10 cellular contexts compared by ENCODE assay signal in the genomic region with DNA sequence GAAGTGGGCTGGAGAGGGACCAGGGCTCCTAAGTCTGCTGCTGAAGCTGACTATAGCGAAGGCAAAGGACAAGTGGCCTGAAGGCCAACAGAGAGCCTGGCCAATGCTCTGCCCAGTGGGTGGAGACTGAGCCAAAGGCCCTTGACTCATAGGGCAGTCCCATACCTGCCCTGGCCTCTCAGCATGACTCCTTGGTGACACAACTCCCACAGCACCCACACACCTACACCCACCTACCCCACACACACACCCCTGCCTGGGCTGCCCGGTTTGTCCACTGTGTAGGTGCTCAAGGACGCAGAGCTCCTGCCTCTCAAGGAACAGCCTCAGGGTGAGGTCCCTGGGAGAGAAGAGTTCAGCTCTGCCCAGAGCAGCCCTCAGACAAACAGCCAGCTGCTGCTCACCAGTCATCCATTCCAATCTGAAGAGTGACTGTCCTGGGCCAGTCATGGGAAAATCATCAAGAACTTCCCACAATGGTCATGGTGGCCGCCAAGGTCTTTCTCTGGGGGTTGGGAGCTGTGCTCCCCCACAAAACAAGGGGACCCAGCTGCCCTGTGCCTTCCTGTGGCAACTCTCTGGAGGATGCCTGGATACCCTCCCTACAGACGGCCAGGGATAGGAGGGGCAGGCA. TPM values are rescaled to one million over a fixed set of nuclear protein-coding genes. Genes with fewer than 3 reads are reported as not detected.
A peak's percentile ranks its signal among the peaks of the same experiment; 100 is the strongest.
DNase-seq lines count a peak whose midpoint lies in the region; ATAC-seq and TF ChIP-seq lines count a peak whose summit lies in the region.
"Had no signal": no experiment of that assay in that cellular context is flagged by ENCODE, and none has a peak within 500 bp of the region (broad histone marks: within the 10 kb centered on the region; RNA-seq: fewer than 3 reads in every experiment).

No MANE protein-coding gene starts in this region.

- H3K9me3 Mint-ChIP-seq in endodermal cell (no peaks in the 10 kb centered on the region), GM23338 (no peaks in the 10 kb centered on the region), H9 (no peaks in the 10 kb centered on the region)

- 87 to 94% methylated on average over 2 to 5 of the region's 5 CpGs for WGBS in endodermal cell (ENCODE audit: insufficient coverage in 1 of 2, insufficient read length in 1 of 2), 2 experiments
- no CpG with 5 or more reads among the region's 5 CpGs for WGBS in H9 (ENCODE audit: extremely low coverage, insufficient read length, low lambda C conversion rate)

- no peak overlapping the region for H3K14ac ChIP-seq in H9 (ENCODE audit: insufficient read depth, low read length)

- TF ChIP-seq CTCF in GM12864 (IDR thresholded peaks at IDR 0.05; ENCODE audit: low read depth, low read length, missing control alignments) (no peak), Peyer's patch (IDR thresholded peaks at IDR 0.05) (no peak), endodermal cell (conservative IDR thresholded peaks at IDR 0.05) (no peak), GM23338 (conservative IDR thresholded peaks at IDR 0.05; ENCODE audit: low read depth in 2 of 2) (no peak), OCI-LY7 (conservative IDR thresholded peaks at IDR 0.05; ENCODE audit: low read length) (no peak), H9 (conservative IDR thresholded peaks at IDR 0.05) (no peak)

- H3K4me2 ChIP-seq in GM23338: no peak overlapping the region
- H3K4me2 ChIP-seq in OCI-LY7 (ENCODE audit: low read length): no peak overlapping the region
- no peak overlapping the region for H3K4me2 ChIP-seq in H9 (ENCODE audit: insufficient read depth, insufficient read length, low read length)

- no peaks in the 10 kb centered on the region for H3K27me3 ChIP-seq in Peyer's patch
- no peaks in the 10 kb centered on the region for H3K27me3 ChIP-seq in endodermal cell (ENCODE audit: control insufficient read depth, insufficient read depth, low read length, poor library complexity, severe bottlenecking)
- 0 out of 2 replicates have a peak, but pooled peaks cover 3% of the 10 kb centered on the region for H3K27me3 ChIP-seq in GM23338 (ENCODE audit: insufficient read depth)
- H3K27me3 ChIP-seq in H9 (ENCODE audit: insufficient read depth, low read length): no peaks in the 10 kb centered on the region

- no peak overlapping the region for H2BK120ac ChIP-seq in H9 (ENCODE audit: low read depth, low read length, poor library complexity, severe bottlenecking)

- H3K4me3 Mint-ChIP-seq in endodermal cell (no peak overlapping the region), GM23338 (no peak overlapping the region), H9 (no peak overlapping the region)

- H3K27ac Mint-ChIP-seq in endodermal cell (peak overlapping the region; percentile 5), GM23338 (no peak overlapping the region), H9 (no peak overlapping the region; a peak in 1 of 7 replicates)

- H4K20me1 ChIP-seq in GM23338 (replicated peaks; ENCODE audit: insufficient read depth): peaks cover 18% of the 10 kb centered on the region
- H4K20me1 ChIP-seq in OCI-LY7 (ENCODE audit: insufficient read depth, low read length): peaks cover 13% of the 10 kb centered on the region; the same call in 1 of the 2 replicates
- no peaks in the 10 kb centered on the region for H4K20me1 ChIP-seq in H9 (ENCODE audit: control insufficient read depth, insufficient read depth, insufficient read length)

- ATAC-seq in GM21390 (IDR thresholded peaks at IDR 0.05; ENCODE audit: unreplicated experiment) (no peak), GM23338 (no peak)

- H3K9me3 ChIP-seq in Peyer's patch (no peaks in the 10 kb centered on the region), endodermal cell (ENCODE audit: control insufficient read depth, low read length) (no peaks in the 10 kb centered on the region), OCI-LY7 (ENCODE audit: low read length) (no peaks in the 10 kb centered on the region), H9 (ENCODE audit: control insufficient read depth, low read depth, low read length) (no peaks in the 10 kb centered on the region)

- H3K9me2 ChIP-seq in GM23338 (ENCODE audit: insufficient read depth) (no peaks in the 10 kb centered on the region), OCI-LY7 (ENCODE audit: insufficient read depth, low read length) (no peaks in the 10 kb centered on the region)

- no peak overlapping the region for H3K23ac ChIP-seq in H9 (ENCODE audit: insufficient read length, low read depth, low read length)

- intact Hi-C loops in OCI-LY7 (cut with micrococcal nuclease; ENCODE audit: unreplicated experiment): no loop called here

- H2AFZ ChIP-seq in GM23338 (no peak overlapping the region), OCI-LY7 (ENCODE audit: low read length) (no peak overlapping the region), H9 (ENCODE audit: low read length) (no peak overlapping the region)

- BruUV-seq in OCI-LY7 (replicated peaks; lab: Mats Ljungman, UMichigan): no TSS peak

- no peaks in the 10 kb centered on the region for H3K27me3 Mint-ChIP-seq in endodermal cell (ENCODE audit: insufficient read depth)
- peaks cover 14% of the 10 kb centered on the region for H3K27me3 Mint-ChIP-seq in GM23338 (ENCODE audit: insufficient read depth, low read depth, poor library complexity)
- no peaks in the 10 kb centered on the region; the same call in 1 of the 2 replicates for H3K27me3 Mint-ChIP-seq in H9 (ENCODE audit: low read depth)

- no peaks in the 10 kb centered on the region for H3K23me2 ChIP-seq in H9 (ENCODE audit: insufficient read length, low read depth, low read length, poor library complexity, severe bottlenecking)

- no peak overlapping the region for H2BK20ac ChIP-seq in H9 (ENCODE audit: low read depth, low read length, poor library complexity, severe bottlenecking)

- no peak overlapping the region for H4K5ac ChIP-seq in H9 (ENCODE audit: insufficient read length, low read depth, low read length)

- no peak overlapping the region for H3K9ac ChIP-seq in endodermal cell (ENCODE audit: extremely low read depth, low read length, poor library complexity, severe bottlenecking)
- H3K9ac ChIP-seq in H9 (ENCODE audit: extremely low read depth, insufficient read length, low read length): no peak overlapping the region

- H3K4me3 ChIP-seq in GM12864 (ENCODE audit: low read depth, low read length) (peak overlapping the region; percentile 5; the same call in 1 of the 2 replicates), Peyer's patch (no peak overlapping the region), endodermal cell (ENCODE audit: low read length) (no peak overlapping the region), GM23338 (no peak overlapping the region), OCI-LY7 (ENCODE audit: low read depth, low read length, poor library complexity, severe bottlenecking) (no peak overlapping the region)
- H3K4me3 ChIP-seq: coronary artery had no signal

- peaks cover 27% of the 10 kb centered on the region for H3K79me2 ChIP-seq in GM23338 (replicated peaks; ENCODE audit: insufficient read depth)
- peaks cover 51% of the 10 kb centered on the region for H3K79me2 ChIP-seq in OCI-LY7 (ENCODE audit: insufficient read depth, low read depth, low read length)
- peaks cover 2% of the 10 kb centered on the region; the same call in 1 of the 2 replicates for H3K79me2 ChIP-seq in H9 (ENCODE audit: insufficient read depth, low read length)

- CTCF ChIA-PET in OCI-LY7 (lab: Charles Lee; ENCODE audit: unreplicated experiment): no interaction called here

- no peak overlapping the region for H3K18ac ChIP-seq in H9 (ENCODE audit: insufficient read length, low read depth, low read length)

- H3K4me1 Mint-ChIP-seq in endodermal cell: peaks cover 9% of the 10 kb centered on the region
- H3K4me1 Mint-ChIP-seq in GM23338: peaks cover 9% of the 10 kb centered on the region
- peaks cover 9 to 14% of the 10 kb centered on the region in 2 experiments for H3K4me1 Mint-ChIP-seq in H9

- H2BK12ac ChIP-seq in H9 (ENCODE audit: insufficient read length, low read depth, low read length): no peak overlapping the region

- H3K4me1 ChIP-seq in Peyer's patch (peaks cover 3 to 75% (median 21%) of the 10 kb centered on the region in 4 donors), endodermal cell (ENCODE audit: control insufficient read depth, insufficient read depth, low read length) (peaks cover 5% of the 10 kb centered on the region), GM23338 (ENCODE audit: insufficient read depth) (peaks cover 10% of the 10 kb centered on the region), OCI-LY7 (ENCODE audit: insufficient read depth, low read length, poor library complexity, severe bottlenecking) (peaks cover 25% of the 10 kb centered on the region), H9 (ENCODE audit: insufficient read depth, low read length) (no peaks in the 10 kb centered on the region)

- peaks cover 2% of the 10 kb centered on the region for H3K79me1 ChIP-seq in H9 (ENCODE audit: insufficient read depth, low read depth, low read length, poor library complexity, severe bottlenecking)

- H3K36me3 Mint-ChIP-seq in endodermal cell (ENCODE audit: low read depth) (peaks cover 2% of the 10 kb centered on the region), GM23338 (ENCODE audit: low read depth) (no peaks in the 10 kb centered on the region), H9 (ENCODE audit: insufficient read depth in 1 of 3, low read depth in 3 of 3) (no peaks in the 10 kb centered on the region; a peak in 2 of 7 replicates)

- no peak overlapping the region for H2BK15ac ChIP-seq in H9 (ENCODE audit: low read depth, low read length)

- H3K27ac ChIP-seq in Peyer's patch (peak overlapping the region; percentile 52 to 85 (median 66)), endodermal cell (ENCODE audit: low read depth, low read length) (no peak overlapping the region), GM23338 (ENCODE audit: low read depth) (no peak overlapping the region), OCI-LY7 (ENCODE audit: low read depth, low read length, poor library complexity, severe bottlenecking) (no peak overlapping the region), H9 (ENCODE audit: insufficient read length, low read depth, low read length) (no peak overlapping the region)
- H3K27ac ChIP-seq: coronary artery had no signal

- H3K36me3 ChIP-seq in Peyer's patch (peaks cover 0 to 21% (median 0%) of the 10 kb centered on the region in 3 donors), endodermal cell (ENCODE audit: control insufficient read depth, insufficient read depth, low read length) (peaks cover 6% of the 10 kb centered on the region), GM23338 (ENCODE audit: insufficient read depth) (no peaks in the 10 kb centered on the region), OCI-LY7 (ENCODE audit: insufficient read depth, low read length) (peaks cover 28% of the 10 kb centered on the region)

- no peak overlapping the region for H4K91ac ChIP-seq in H9 (ENCODE audit: insufficient read length, low read depth, low read length)

- H4K8ac ChIP-seq in H9 (replicated peaks; ENCODE audit: insufficient read length, low read depth, low read length): no peak overlapping the region

- no peak overlapping the region for H3K56ac ChIP-seq in H9 (ENCODE audit: insufficient read length, low read depth, low read length)

- no peak overlapping the region for H2AK5ac ChIP-seq in H9 (ENCODE audit: insufficient read length, low read length)

- no peak overlapping the region for H3T11ph ChIP-seq in H9 (ENCODE audit: low read length)

- no peak for DNase-seq in GM12864 (ENCODE audit: low read depth)
- peak in 2 of 3 donors; percentile 80 to 84 for DNase-seq in Peyer's patch
- no peak for DNase-seq in endodermal cell
- peak; percentile 92 for DNase-seq in renal cortical epithelial cell (ENCODE audit: low read depth)
- no peak for DNase-seq in GM23338 (ENCODE audit: low spot score)
- no peak for DNase-seq in OCI-LY7 (ENCODE audit: low spot score)
- DNase-seq in H9: no peak
- DNase-seq: stimulated activated naive CD4-positive, alpha-beta T cell had no signal

- H3F3A ChIP-seq in GM23338 (replicated peaks; ENCODE audit: low read depth): peaks cover 3% of the 10 kb centered on the region; the same call in 1 of the 2 replicates

- POLR2A ChIA-PET in OCI-LY7 (lab: Charles Lee): no interaction called here

- peak; percentile 47 to 91 for TF ChIP-seq POLR2A in Peyer's patch (IDR thresholded peaks at IDR 0.05)

- no peak overlapping the region for H3K4ac ChIP-seq in H9 (ENCODE audit: low read depth, low read length)

- H2BK5ac ChIP-seq in H9 (ENCODE audit: insufficient read length, low read length): no peak overlapping the region

RNA-seq across cellular contexts. Expression of gene TNIP1, which starts 5.0 kb away (rescaled TPM):
- total RNA-seq in Peyer's patch: 100 to 1,000 TPM; 191 to 352 (median 266) TPM
- total RNA-seq in endodermal cell: 10 to 100 TPM; 51.3 to 52.2 TPM
- 33.0 TPM for polyA plus RNA-seq in endodermal cell (2013, experiment 1 of 2)
- polyA plus RNA-seq in endodermal cell (2013, experiment 2 of 2): 31.1 TPM
- total RNA-seq in renal cortical epithelial cell: 402 and 506 TPM in 2 replicates
- 29.6 and 35.8 TPM in 2 replicates for total RNA-seq in GM23338 (2014; rRNA removed; shearing (Covaris generic))
- 10.3 and 12.2 TPM in 2 replicates for polyA plus RNA-seq in GM23338 (2016; fragmentation: Nextera tagmentation; extraction: Ambion mirVana)
- total RNA-seq in OCI-LY7 (2014; rRNA removed; shearing (Covaris generic)): 51.4 and 55.9 TPM in 2 replicates
- total RNA-seq in OCI-LY7 (2022): 76.3 and 77.5 TPM in 2 replicates
- 40.8 and 43.7 TPM in 2 replicates for total RNA-seq in H9 (2021)

RNA-seq across cellular contexts. Expression of gene GPX3, which starts 55.4 kb away (rescaled TPM):
- total RNA-seq in Peyer's patch (100 to 1,000 TPM; 143 to 690 (median 479) TPM), endodermal cell (10 to 100 TPM; 44.9 to 47.1 TPM), renal cortical epithelial cell (5.2 and 102 TPM in 2 replicates), OCI-LY7 (2022) (not detected in 2 replicates), H9 (2021) (20.4 and 20.9 TPM in 2 replicates)
- 27.5 TPM for polyA plus RNA-seq in endodermal cell (2013, experiment 1 of 2)
- polyA plus RNA-seq in endodermal cell (2013, experiment 2 of 2): 26.7 TPM
- 48.4 and 48.9 TPM in 2 replicates for total RNA-seq in GM23338 (2014; rRNA removed; shearing (Covaris generic))
- polyA plus RNA-seq in GM23338 (2016; fragmentation: Nextera tagmentation; extraction: Ambion mirVana): 27.6 and 28.0 TPM in 2 replicates
- total RNA-seq in OCI-LY7 (2014; rRNA removed; shearing (Covaris generic)): not detected in 2 replicates

Comparison
In these comparisons a context has a peak if more than half of its experiments do, and no peak if none do; other contexts are left out.
1. DNase-seq: peak in Peyer's patch (2 of 3) and renal cortical epithelial cell (single experiment); none in GM12864 (single experiment), endodermal cell (single experiment), GM23338 (single experiment), OCI-LY7 (single experiment) and H9 (single experiment).
2. H3K27ac ChIP-seq: peak in Peyer's patch (4 of 4); none in endodermal cell (single experiment), GM23338 (single experiment), OCI-LY7 (single experiment) and H9 (single experiment).